In genomic region chr16:67806428-67807147, GRCh38 we compare ENCODE assay signal across 8 cellular contexts. TPM values are rescaled to one million over a fixed set of nuclear protein-coding genes. Genes with fewer than 3 reads are reported as not detected.
A peak's percentile ranks its signal among the peaks of the same experiment; 100 is the strongest.
DNase-seq lines count a peak whose midpoint lies in the region; ATAC-seq and TF ChIP-seq lines count a peak whose summit lies in the region.

Gene RANBP10, minus strand, starts transcription at chr16:67806560. Its CDS starts 24 bp downstream, at chr16:67806536.
Gene TSNAXIP1, plus strand, starts transcription at chr16:67806889. Its CDS starts 261 bp downstream, at chr16:67807150.

- H3K27me3 ChIP-seq in DND-41 (ENCODE audit: insufficient read depth, low read length, poor library complexity): no peaks in the 10 kb centered on the region
- no peaks in the 10 kb centered on the region for H3K27me3 ChIP-seq in Peyer's patch
- no peaks in the 10 kb centered on the region for H3K27me3 ChIP-seq in esophagus squamous epithelium
- no peaks in the 10 kb centered on the region for H3K27me3 ChIP-seq in muscle layer of duodenum (ENCODE audit: low read depth, low read length)

- TF ChIP-seq POLR2A in Peyer's patch (IDR thresholded peaks at IDR 0.05) (peak; percentile 69 to 88), esophagus squamous epithelium (IDR thresholded peaks at IDR 0.05) (peak in 3 of 4 donors; percentile 58 to 80 (median 73))

- no peaks in the 10 kb centered on the region; the same call in 1 of the 2 replicates for H4K20me1 ChIP-seq in DND-41 (ENCODE audit: insufficient read depth, low read length)

- H3K4me3 ChIP-seq in DND-41 (ENCODE audit: low read depth in 1 of 2, low read length in 2 of 2) (peak within 1 kb of the TSS; percentile 86 to 91), Peyer's patch (peak within 1 kb of the TSS; percentile 72 to 100 (median 80)), esophagus squamous epithelium (peak within 1 kb of the TSS; percentile 89 to 96 (median 90)), muscle layer of duodenum (ENCODE audit: low read depth in 1 of 2, low read length in 2 of 2) (peak within 1 kb of the TSS; percentile 89 to 96)

- H3K4me2 ChIP-seq in DND-41 (ENCODE audit: insufficient read depth, low read length): peak within 1 kb of the TSS; percentile 92

- WGBS in esophagus squamous epithelium, 2 donors: 0% methylated on average over 4 to 22 of the region's 54 CpGs

- H3K9me3 ChIP-seq in DND-41 (ENCODE audit: insufficient read depth, low read length, severe bottlenecking): no peaks in the 10 kb centered on the region
- no peaks in the 10 kb centered on the region for H3K9me3 ChIP-seq in KOPT-K1 (ENCODE audit: insufficient read depth, low read length, poor library complexity, severe bottlenecking)
- no peaks in the 10 kb centered on the region for H3K9me3 ChIP-seq in Peyer's patch
- H3K9me3 ChIP-seq in esophagus squamous epithelium: no peaks in the 10 kb centered on the region
- H3K9me3 ChIP-seq in muscle layer of duodenum (ENCODE audit: control insufficient read depth in 1 of 2, low read length in 2 of 2): no peaks in the 10 kb centered on the region

- TF ChIP-seq CTCF in DND-41 (IDR thresholded peaks at IDR 0.05; ENCODE audit: borderline replicate concordance, extremely low read depth, low read length, poor library complexity, severe bottlenecking): no peak
- peak in 1 of 6 experiments; percentile 21 for TF ChIP-seq CTCF in Peyer's patch (IDR thresholded peaks at IDR 0.05)
- TF ChIP-seq CTCF in esophagus squamous epithelium (IDR thresholded peaks at IDR 0.05): no peak

- ATAC-seq in DND-41 (ENCODE audit: insufficient read depth, low read depth): peak; percentile 96
- peak; percentile 94 for ATAC-seq in GM21825 (IDR thresholded peaks at IDR 0.05; ENCODE audit: unreplicated experiment)

- H3K27ac ChIP-seq in DND-41 (ENCODE audit: low read length) (peak within 1 kb of the TSS; percentile 74), KOPT-K1 (ENCODE audit: low read depth, low read length, poor library complexity, severe bottlenecking) (peak within 1 kb of the TSS; percentile 84), Peyer's patch (peak within 1 kb of the TSS; percentile 74 to 92 (median 78)), esophagus squamous epithelium (peak within 1 kb of the TSS; percentile 87 to 94 (median 90)), muscle layer of duodenum (ENCODE audit: low read length) (peak within 1 kb of the TSS; percentile 75)

- intact Hi-C loops in esophagus squamous epithelium (cut with DNase I): no loop called here

- peak; percentile 98 for DNase-seq in DND-41
- DNase-seq in Peyer's patch: peak; percentile 96 to 99 (median 97)
- peak; percentile 95 for DNase-seq in activated T-helper 1 cell treated with Interleukin-2 at 50 U/mL for 16 hours (ENCODE audit: low read depth)
- peak; percentile 90 for DNase-seq in esophagus squamous epithelium (lab: John Stamatoyannopoulos, UW)
- DNase-seq in stimulated activated CD8-positive, alpha-beta memory T cell treated with anti-CD3 and anti-CD28 coated beads, Interleukin-7, amount 100 ng/mL, for 24 hours (ENCODE audit: low read depth): peak; percentile 89

- H3K4me1 ChIP-seq in DND-41 (ENCODE audit: insufficient read depth, low read length): peaks cover 36% of the 10 kb centered on the region
- peaks cover 0 to 22% (median 19%) of the 10 kb centered on the region in 4 donors for H3K4me1 ChIP-seq in Peyer's patch
- peaks cover 12 to 40% (median 18%) of the 10 kb centered on the region in 3 donors for H3K4me1 ChIP-seq in esophagus squamous epithelium
- peaks cover 11 to 21% of the 10 kb centered on the region in 2 donors for H3K4me1 ChIP-seq in muscle layer of duodenum (ENCODE audit: control insufficient read depth in 1 of 2, insufficient read depth in 2 of 2, low read length in 2 of 2)

- H3K36me3 ChIP-seq in DND-41 (ENCODE audit: insufficient read depth, low read length) (peaks cover 28% of the 10 kb centered on the region), KOPT-K1 (ENCODE audit: insufficient read depth, low read length) (peaks cover 17% of the 10 kb centered on the region), Peyer's patch (peaks cover 0 to 16% (median 0%) of the 10 kb centered on the region in 3 donors), esophagus squamous epithelium (peaks cover 0 to 34% (median 0%) of the 10 kb centered on the region in 3 donors), muscle layer of duodenum (ENCODE audit: control insufficient read depth in 1 of 2, insufficient read depth in 2 of 2, low read length in 2 of 2) (peaks cover 5 to 8% of the 10 kb centered on the region in 2 donors)

- H3K79me2 ChIP-seq in DND-41 (ENCODE audit: insufficient read depth, low read length): peaks cover 44% of the 10 kb centered on the region

- peak within 1 kb of the TSS; percentile 78 for H3K9ac ChIP-seq in DND-41 (ENCODE audit: low read depth, low read length)

- peak within 1 kb of the TSS; percentile 82 for H2AFZ ChIP-seq in DND-41 (ENCODE audit: low read depth, low read length)

RNA-seq across cellular contexts. Expression of gene RANBP10, which starts in this region (rescaled TPM):
- 10 to 100 TPM; 15.2 to 29.9 (median 24.0) TPM for total RNA-seq in Peyer's patch
- 10 to 100 TPM in 2 of 4 donors, 1 to 10 TPM in 2; 6.4 to 12.9 (median 10.8) TPM for total RNA-seq in esophagus squamous epithelium

RNA-seq across cellular contexts. Expression of gene TSNAXIP1, which starts in this region (rescaled TPM):
- total RNA-seq in Peyer's patch (1 to 10 TPM in 1 of 4 donors, under 1 TPM in 2, not detected in 1; 0.35 to 7.4 (median 0.94) TPM), esophagus squamous epithelium (under 1 TPM; 0.15 to 0.97 (median 0.72) TPM)

Comparison
In these comparisons a context has a peak if more than half of its experiments do, and no peak if none do; other contexts are left out.
1. Peak in every context shown above with its lines: DNase-seq, ATAC-seq, H3K4me3 ChIP-seq and H3K27ac ChIP-seq.